Comparison of ENCODE assay signal across 18 cellular contexts in genomic region chr12:79435742-79436141, GRCh38.
DNase-seq lines count a peak whose midpoint lies in the region; ATAC-seq, FAIRE-seq and TF ChIP-seq lines count a peak whose summit lies in the region.
"Had no signal": no experiment of that assay in that cellular context is flagged by ENCODE, and none has a peak within 500 bp of the region (broad histone marks: within the 10 kb centered on the region; RNA-seq: fewer than 3 reads in every experiment).

No MANE protein-coding gene starts in this region.

- H3K27me3 ChIP-seq in bronchial epithelial cell (ENCODE audit: control insufficient read depth, insufficient read depth, low read length), result no peaks in the 10 kb centered on the region
- no peaks in the 10 kb centered on the region for H3K27me3 ChIP-seq in dorsolateral prefrontal cortex
- H3K27me3 ChIP-seq: BE2C had no signal

- TF ChIP-seq CTCF in bronchial epithelial cell (IDR thresholded peaks at IDR 0.05; ENCODE audit: insufficient read depth, low read length, severe bottlenecking) (no peak), dorsolateral prefrontal cortex (IDR thresholded peaks at IDR 0.05 in 54 of 56, conservative IDR thresholded peaks at IDR 0.05 in 2 of 56; ENCODE audit: low read depth in 1 of 56, partially characterized antibody in 56 of 56) (no peak)

- H3K4me3 ChIP-seq in bronchial epithelial cell (ENCODE audit: low read depth, low read length) (no peak overlapping the region), dorsolateral prefrontal cortex (no peak overlapping the region)

- DNase-seq in NCI-H226, result peak; percentile 41
- peak; percentile 47 for DNase-seq in bronchial epithelial cell (ENCODE audit: low read depth)
- DNase-seq in iris pigment epithelial cell (ENCODE audit: low read depth), result peak; percentile 42
- DNase-seq in COLO668 (lab: John Stamatoyannopoulos, UW; ENCODE audit: unreplicated experiment), result no peak
- DNase-seq in dorsolateral prefrontal cortex, result no peak
- DNase-seq: BE2C; C1 segment of cervical spinal cord; Caco-2; CD4-positive, CD25-positive, alpha-beta regulatory T cell; CD8-positive, alpha-beta memory T cell; GDM1; H9 had no signal

- no peaks in the 10 kb centered on the region for H3K36me3 ChIP-seq in bronchial epithelial cell (ENCODE audit: control insufficient read depth, insufficient read depth, low read length)
- H3K36me3 ChIP-seq: BE2C had no signal

- FAIRE-seq in bronchial epithelial cell (lab: Jason Lieb, UNC), result no peak
- FAIRE-seq: D721Med, GM12892, GM18507, H1, HepG2 had no signal

- no peak for ATAC-seq in HG03175 (IDR thresholded peaks at IDR 0.05; ENCODE audit: unreplicated experiment)
- ATAC-seq: HepG2 had no signal

- peak overlapping the region in 9 of 59 donors; percentile 5 to 34 (median 12) for H3K27ac ChIP-seq in dorsolateral prefrontal cortex

- intact Hi-C loops in dorsolateral prefrontal cortex (cut with DNase I), result no loop called here

Comparison
In these comparisons a context has a peak if more than half of its experiments do, and no peak if none do; other contexts are left out.
1. DNase-seq: peak in NCI-H226 (single experiment), bronchial epithelial cell (single experiment) and iris pigment epithelial cell (single experiment); none in COLO668 (single experiment) and dorsolateral prefrontal cortex (0 of 10).